Comparison of ENCODE assay signal across 9 cellular contexts in genomic region chr10:75407296-75407715, GRCh38. TPM values are rescaled to one million over a fixed set of nuclear protein-coding genes. Genes with fewer than 3 reads are reported as not detected.
A peak's percentile ranks its signal among the peaks of the same experiment; 100 is the strongest.
DNase-seq lines count a peak whose midpoint lies in the region; ATAC-seq and TF ChIP-seq lines count a peak whose summit lies in the region.
"Had no signal": no experiment of that assay in that cellular context is flagged by ENCODE, and none has a peak within 500 bp of the region (broad histone marks: within the 10 kb centered on the region; RNA-seq: fewer than 3 reads in every experiment).

No MANE protein-coding gene starts in this region.

- H3K4me3 ChIP-seq in breast epithelium = peak overlapping the region; percentile 70 to 81 (median 80)
- no peak overlapping the region for H3K4me3 ChIP-seq in lung
- peak overlapping the region; percentile 63 to 84 (median 77) for H3K4me3 ChIP-seq in subcutaneous abdominal adipose tissue (ENCODE audit: low read depth in 1 of 5, low read length in 5 of 5)
- H3K4me3 ChIP-seq in MG63 = no peak overlapping the region

- H3K27ac ChIP-seq in breast epithelium (peak overlapping the region; percentile 87 to 94), lung (ENCODE audit: low read depth in 1 of 2, low read length in 1 of 2) (peak overlapping the region in 1 of 2 donors; percentile 86), subcutaneous abdominal adipose tissue (ENCODE audit: low read depth, low read length) (peak overlapping the region; percentile 88)

- H3K4me3 Mint-ChIP-seq in activated CD4-positive, alpha-beta T cell treated with anti-CD3 and anti-CD28 coated beads, Interleukin-2, amount 10 ng/mL, durations not matched to agents 7 days and 5 days = peak overlapping the region; percentile 25

- WGBS in lung, 2 donors = 26 to 30% methylated on average over 33 of the region's 33 CpGs

- intact Hi-C loops in breast epithelium (cut with DNase I; ENCODE audit: low total_unique reads) = no loop called here

- no peaks in the 10 kb centered on the region for H3K9me3 ChIP-seq in breast epithelium
- H3K9me3 ChIP-seq in lung (ENCODE audit: control insufficient read depth in 2 of 2, insufficient read depth in 1 of 2, low read length in 1 of 2) = no peaks in the 10 kb centered on the region
- H3K9me3 ChIP-seq in subcutaneous abdominal adipose tissue (ENCODE audit: control insufficient read depth in 5 of 5, low read length in 5 of 5) = no peaks in the 10 kb centered on the region
- H3K9me3 ChIP-seq in MG63 = no peaks in the 10 kb centered on the region

- H3K27ac Mint-ChIP-seq in activated CD4-positive, alpha-beta T cell treated with anti-CD3 and anti-CD28 coated beads, Interleukin-2, amount 10 ng/mL, durations not matched to agents 7 days and 5 days = no peak overlapping the region

- H3K9ac ChIP-seq in subcutaneous abdominal adipose tissue (ENCODE audit: low read length in 5 of 5) = peak overlapping the region in 1 of 5 donors; percentile 25

- no peaks in the 10 kb centered on the region for H3K36me3 ChIP-seq in breast epithelium
- no peaks in the 10 kb centered on the region for H3K36me3 ChIP-seq in lung (ENCODE audit: control insufficient read depth in 2 of 2, insufficient read depth in 2 of 2, low read length in 2 of 2)
- H3K36me3 ChIP-seq in subcutaneous abdominal adipose tissue (ENCODE audit: control insufficient read depth in 5 of 5, insufficient read depth in 5 of 5, low read length in 5 of 5) = no peaks in the 10 kb centered on the region
- no peaks in the 10 kb centered on the region for H3K36me3 ChIP-seq in MG63

- POLR2A ChIA-PET in activated CD4-positive, alpha-beta T cell treated with anti-CD3 and anti-CD28 coated beads, Interleukin-2, amount 10 ng/mL, durations not matched to agents 7 days and 5 days (lab: Charles Lee) = no interaction called here

- peaks cover 33% of the 10 kb centered on the region for H3K4me1 Mint-ChIP-seq in activated CD4-positive, alpha-beta T cell treated with anti-CD3 and anti-CD28 coated beads, Interleukin-2, amount 10 ng/mL, durations not matched to agents 7 days and 5 days

- no peak for DNase-seq in activated CD4-positive, alpha-beta T cell treated with anti-CD3 and anti-CD28 coated beads, Interleukin-2, amount 10 ng/mL, durations not matched to agents 7 days and 5 days
- DNase-seq in activated CD4-positive, alpha-beta T cell treated with anti-CD3 and anti-CD28 coated beads for 1 hour = no peak
- DNase-seq in breast epithelium (ENCODE audit: low spot score in 2 of 2) (no peak), lung (ENCODE audit: low spot score) (peak; percentile 43), pons (ENCODE audit: low spot score) (no peak), MG63 (no peak)

- H3K27me3 Mint-ChIP-seq in activated CD4-positive, alpha-beta T cell treated with anti-CD3 and anti-CD28 coated beads, Interleukin-2, amount 10 ng/mL, durations not matched to agents 7 days and 5 days = peaks cover 83% of the 10 kb centered on the region

- ATAC-seq in lung (ENCODE audit: insufficient read depth, low FRiP score) (no peak), HG03039 (IDR thresholded peaks at IDR 0.05; ENCODE audit: unreplicated experiment) (no peak)

- H3K4me1 ChIP-seq in breast epithelium (no peaks in the 10 kb centered on the region), lung (ENCODE audit: control insufficient read depth in 2 of 2, insufficient read depth in 2 of 2, low read length in 2 of 2) (peaks cover 0 to 8% of the 10 kb centered on the region in 2 donors), subcutaneous abdominal adipose tissue (ENCODE audit: control insufficient read depth in 5 of 5, insufficient read depth in 5 of 5, low read length in 5 of 5) (peaks cover 2 to 64% (median 60%) of the 10 kb centered on the region in 5 donors)

- TF ChIP-seq CTCF in breast epithelium (IDR thresholded peaks at IDR 0.05) (no peak), lung (IDR thresholded peaks at IDR 0.05; ENCODE audit: control extremely low read depth, extremely low read depth) (no peak)

- no peaks in the 10 kb centered on the region for H3K9me3 Mint-ChIP-seq in activated CD4-positive, alpha-beta T cell treated with anti-CD3 and anti-CD28 coated beads, Interleukin-2, amount 10 ng/mL, durations not matched to agents 7 days and 5 days

- CTCF ChIA-PET in activated CD4-positive, alpha-beta T cell treated with anti-CD3 and anti-CD28 coated beads, Interleukin-2, amount 10 ng/mL, durations not matched to agents 7 days and 5 days (lab: Charles Lee) = interaction anchor here (0.6 kb wide), 1 partner anchor 35 kb away, joined by 3 read pairs; no protein-coding TSS in a partner anchor

- H3K27me3 ChIP-seq in breast epithelium = peaks cover 0 to 7% of the 10 kb centered on the region in 2 donors
- no peaks in the 10 kb centered on the region for H3K27me3 ChIP-seq in lung (ENCODE audit: control insufficient read depth, insufficient read depth)
- H3K27me3 ChIP-seq in subcutaneous abdominal adipose tissue (ENCODE audit: control insufficient read depth in 5 of 5, insufficient read depth in 4 of 5, low read length in 5 of 5) = peaks cover 0 to 11% (median 2%) of the 10 kb centered on the region in 5 donors
- no peaks in the 10 kb centered on the region for H3K27me3 ChIP-seq in MG63

- no peak for TF ChIP-seq POLR2A in breast epithelium (IDR thresholded peaks at IDR 0.05)

- peaks cover 5% of the 10 kb centered on the region for H3K36me3 Mint-ChIP-seq in activated CD4-positive, alpha-beta T cell treated with anti-CD3 and anti-CD28 coated beads, Interleukin-2, amount 10 ng/mL, durations not matched to agents 7 days and 5 days (ENCODE audit: low read depth)

RNA-seq across cellular contexts. Expression of gene ZNF503, which starts 5.7 kb away (rescaled TPM):
- total RNA-seq in activated CD4-positive, alpha-beta T cell treated with anti-CD3 and anti-CD28 coated beads, Interleukin-2, amount 10 ng/mL, durations not matched to agents 7 days and 5 days = under 1 TPM in 1 of 2 experiments, not detected in 1; 0.07 TPM
- total RNA-seq in breast epithelium (10 to 100 TPM in 1 of 3 donors, 1 to 10 TPM in 2; 3.6 to 10.9 (median 7.6) TPM), lung (10 to 100 TPM; 24.8 to 37.8 TPM)
- polyA plus RNA-seq in lung = 10 to 100 TPM; 11.7 to 32.1 TPM
- 6.2 and 8.8 TPM in 2 replicates for total RNA-seq in MG63 (2014; rRNA removed; shearing (Covaris generic); ENCODE audit: low replicate concordance)

RNA-seq across cellular contexts. Expression of gene LRMDA, which starts 24.1 kb away (rescaled TPM):
- not detected for total RNA-seq in activated CD4-positive, alpha-beta T cell treated with anti-CD3 and anti-CD28 coated beads, Interleukin-2, amount 10 ng/mL, durations not matched to agents 7 days and 5 days
- total RNA-seq in breast epithelium = 10 to 100 TPM in 2 of 3 donors, 1 to 10 TPM in 1; 8.3 to 17.1 (median 11.1) TPM
- total RNA-seq in lung = 10 to 100 TPM; 15.5 to 40.8 TPM
- polyA plus RNA-seq in lung = 10 to 100 TPM; 12.1 to 27.8 TPM
- total RNA-seq in MG63 (2014; rRNA removed; shearing (Covaris generic); ENCODE audit: low replicate concordance) = 1.3 TPM in 1 of 2 replicates, not detected in the other
- total RNA-seq: activated CD8-positive, alpha-beta memory T cell treated with anti-CD3 and anti-CD28 coated beads for 36 hours had no signal

Comparison
In these comparisons a context has a peak if more than half of its experiments do, and no peak if none do; other contexts are left out.
1. H3K4me3 ChIP-seq: peak in breast epithelium (3 of 3) and subcutaneous abdominal adipose tissue (5 of 5); none in lung (single experiment) and MG63 (single experiment).